In the genomic region with DNA sequence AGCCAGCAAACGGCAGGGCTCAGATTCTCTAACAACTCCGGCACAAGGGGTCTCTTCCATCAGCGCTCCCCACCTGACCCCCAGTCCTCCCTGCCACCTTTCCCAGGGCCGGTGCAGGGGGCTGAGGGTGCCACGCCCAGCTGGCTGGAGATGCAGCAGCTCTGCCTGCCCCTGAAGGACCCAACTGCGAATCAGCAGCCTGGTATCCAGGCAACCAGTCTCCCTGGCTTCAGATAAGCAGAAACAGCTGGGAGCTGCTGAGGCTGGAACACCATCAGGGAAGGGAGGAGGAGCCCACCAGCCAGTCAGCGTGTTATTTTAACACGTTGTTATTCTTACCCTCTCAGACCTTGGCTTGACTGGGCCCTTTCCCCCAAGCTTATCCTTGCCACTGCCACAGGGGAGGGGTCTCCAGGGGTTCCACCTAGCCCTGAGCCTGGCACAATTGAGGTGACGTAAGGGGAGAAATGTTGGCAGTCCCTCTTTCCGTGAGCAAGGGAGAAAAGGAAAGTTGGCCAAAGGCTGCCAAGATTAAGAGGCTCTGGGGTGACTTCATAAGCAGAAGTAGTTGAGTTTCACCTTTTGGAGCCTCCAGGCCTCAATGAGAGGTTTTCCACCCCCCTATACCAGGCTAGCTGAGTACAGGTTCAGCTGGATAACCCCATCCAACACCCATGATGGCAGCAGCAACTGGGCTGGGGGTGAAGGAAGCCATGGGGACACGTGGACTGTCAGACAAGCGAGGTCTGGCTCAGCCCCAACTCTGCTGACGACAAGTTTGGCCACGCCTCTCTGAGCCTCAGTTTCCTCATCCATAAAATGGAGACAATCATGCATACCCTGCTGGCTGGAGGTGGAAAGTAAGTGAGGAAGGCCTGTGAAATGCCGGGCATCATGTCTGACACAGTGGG, we compare ENCODE assay signal across 8 cellular contexts.
DNase-seq lines count a peak whose midpoint lies in the region; ATAC-seq and TF ChIP-seq lines count a peak whose summit lies in the region.

No MANE protein-coding gene starts in this region.

- H3K4me1 Mint-ChIP-seq in dendritic cell treated with granulocyte-macrophage colony-stimulating factor and Interleukin-4, amounts not matched to agents 40 ng/mL and 50 ng/mL, for 4 days (ENCODE audit: low read depth), result peaks cover 15% of the 10 kb centered on the region
- no peaks in the 10 kb centered on the region for H3K4me1 Mint-ChIP-seq in endothelial cell (ENCODE audit: unreplicated experiment)

- peak overlapping the region; percentile 56 for H3K27ac ChIP-seq in muscle layer of colon (ENCODE audit: low read depth, low read length)

- no peaks in the 10 kb centered on the region for H3K9me3 Mint-ChIP-seq in dendritic cell treated with granulocyte-macrophage colony-stimulating factor and Interleukin-4, amounts not matched to agents 40 ng/mL and 50 ng/mL, for 4 days
- H3K9me3 Mint-ChIP-seq in endothelial cell (ENCODE audit: unreplicated experiment), result no peaks in the 10 kb centered on the region

- H3K36me3 ChIP-seq in muscle layer of colon (ENCODE audit: insufficient read depth, low read length), result no peaks in the 10 kb centered on the region

- no peaks in the 10 kb centered on the region for H3K27me3 ChIP-seq in muscle layer of colon (ENCODE audit: control insufficient read depth in 1 of 2, insufficient read depth in 2 of 2, low read length in 2 of 2)

- intact Hi-C loops in dendritic cell treated with granulocyte-macrophage colony-stimulating factor and Interleukin-4, amounts not matched to agents 40 ng/mL and 50 ng/mL, for 4 days (cut with micrococcal nuclease), result no loop called here

- peaks cover 9% of the 10 kb centered on the region for H3K27me3 Mint-ChIP-seq in dendritic cell treated with granulocyte-macrophage colony-stimulating factor and Interleukin-4, amounts not matched to agents 40 ng/mL and 50 ng/mL, for 4 days
- peaks cover 6% of the 10 kb centered on the region for H3K27me3 Mint-ChIP-seq in endothelial cell (ENCODE audit: unreplicated experiment)

- H3K4me1 ChIP-seq in muscle layer of colon (ENCODE audit: insufficient read depth, low read length), result peaks cover 20% of the 10 kb centered on the region

- H3K9ac ChIP-seq in muscle layer of colon (ENCODE audit: low read length), result no peak overlapping the region

- peak; percentile 86 for DNase-seq in COR-L47 (lab: John Stamatoyannopoulos, UW)
- peak; percentile 92 for DNase-seq in NCI-H2171 (lab: John Stamatoyannopoulos, UW)
- no peak for DNase-seq in activated CD4-positive, alpha-beta T cell treated with anti-CD3 and anti-CD28 coated beads for 1 hour
- no peak for DNase-seq in endothelial cell (ENCODE audit: low spot score)

- H3K36me3 Mint-ChIP-seq in dendritic cell treated with granulocyte-macrophage colony-stimulating factor and Interleukin-4, amounts not matched to agents 40 ng/mL and 50 ng/mL, for 4 days (ENCODE audit: low read depth), result no peaks in the 10 kb centered on the region
- no peaks in the 10 kb centered on the region for H3K36me3 Mint-ChIP-seq in endothelial cell (ENCODE audit: low read depth, unreplicated experiment)

- H3K4me3 ChIP-seq in muscle layer of colon (ENCODE audit: low read depth in 1 of 2, low read length in 2 of 2), result peak overlapping the region in 1 of 2 donors; percentile 10

- no peak overlapping the region for H3K4me3 Mint-ChIP-seq in dendritic cell treated with granulocyte-macrophage colony-stimulating factor and Interleukin-4, amounts not matched to agents 40 ng/mL and 50 ng/mL, for 4 days
- no peak overlapping the region for H3K4me3 Mint-ChIP-seq in endothelial cell (ENCODE audit: unreplicated experiment)

- peak overlapping the region; percentile 18 for H3K27ac Mint-ChIP-seq in dendritic cell treated with granulocyte-macrophage colony-stimulating factor and Interleukin-4, amounts not matched to agents 40 ng/mL and 50 ng/mL, for 4 days
- H3K27ac Mint-ChIP-seq in endothelial cell (ENCODE audit: unreplicated experiment), result no peak overlapping the region

- no peak for ATAC-seq in HG02884 (IDR thresholded peaks at IDR 0.05; ENCODE audit: unreplicated experiment)
- no peak for ATAC-seq in GM18498 (IDR thresholded peaks at IDR 0.05; ENCODE audit: unreplicated experiment)

- no peaks in the 10 kb centered on the region for H3K9me3 ChIP-seq in muscle layer of colon (ENCODE audit: low read length)

- no peak for TF ChIP-seq CTCF in endothelial cell (IDR thresholded peaks at IDR 0.05; ENCODE audit: unreplicated experiment)

Comparison
In these comparisons a context has a peak if more than half of its experiments do, and no peak if none do; other contexts are left out.
1. DNase-seq: peak in COR-L47 (single experiment) and NCI-H2171 (single experiment); none in activated CD4-positive, alpha-beta T cell treated with anti-CD3 and anti-CD28 coated beads for 1 hour (single experiment) and endothelial cell (single experiment).